ENCODE assay signal across 9 cellular contexts in genomic region chr1:91885716-91886506, GRCh38. TPM values are rescaled to one million over a fixed set of nuclear protein-coding genes. Genes with fewer than 3 reads are reported as not detected.
DNase-seq lines count a peak whose midpoint lies in the region; ATAC-seq, FAIRE-seq and TF ChIP-seq lines count a peak whose summit lies in the region.
"Had no signal": no experiment of that assay in that cellular context is flagged by ENCODE, and none has a peak within 500 bp of the region (broad histone marks: within the 10 kb centered on the region; RNA-seq: fewer than 3 reads in every experiment).

TSS of gene TGFBR3 (minus strand) at chr1:91886151. CDS start at chr1:91861531, 24,620 bp downstream.

- peak within 1 kb of the TSS; percentile 89 for H2AFZ ChIP-seq in endothelial cell of umbilical vein (ENCODE audit: low read depth, low read length)

- no peaks in the 10 kb centered on the region for H3K9me3 ChIP-seq in BLaER1 treated with 17β-estradiol and CSF1 and Interleukin-3, amounts not matched to agents 10 nM and 100 nM (replicated peaks in 1 of 11)
- H3K9me3 ChIP-seq in endothelial cell of umbilical vein (replicated peaks; ENCODE audit: control insufficient read depth, insufficient read depth, low read length) = no peaks in the 10 kb centered on the region
- H3K9me3 ChIP-seq in mononuclear cell (ENCODE audit: low read depth, low read length) = no peaks in the 10 kb centered on the region

- ATAC-seq in GM19328 (IDR thresholded peaks at IDR 0.05; ENCODE audit: unreplicated experiment) (peak; percentile 67), HG03520 (IDR thresholded peaks at IDR 0.05; ENCODE audit: unreplicated experiment) (peak; percentile 61)

- intact Hi-C loops in endothelial cell of umbilical vein (cut with micrococcal nuclease) = loop anchor here (1.0 to 5.0 kb wide), 8 partner anchors 27 to 373 kb away; no protein-coding TSS in a partner anchor

- peak within 1 kb of the TSS; percentile 95 to 100 (median 99) for H3K4me2 ChIP-seq in BLaER1 treated with 17β-estradiol and CSF1 and Interleukin-3, amounts not matched to agents 10 nM and 100 nM
- H3K4me2 ChIP-seq in endothelial cell of umbilical vein (ENCODE audit: insufficient read depth, low read length) = peak within 1 kb of the TSS; percentile 91

- peak within 1 kb of the TSS; percentile 75 to 90 (median 79) for H3K4me3 ChIP-seq in BLaER1 treated with 17β-estradiol and CSF1 and Interleukin-3, amounts not matched to agents 10 nM and 100 nM
- peak within 1 kb of the TSS; percentile 66 to 96 (median 88) for H3K4me3 ChIP-seq in endothelial cell of umbilical vein (replicated peaks in 1 of 3; ENCODE audit: insufficient read depth in 1 of 3, low read depth in 1 of 3, low read length in 3 of 3)
- peak within 1 kb of the TSS; percentile 60 for H3K4me3 ChIP-seq in mononuclear cell (ENCODE audit: low read length)

- dilution Hi-C loops in endothelial cell of umbilical vein (cut with MboI; ENCODE audit: extremely low pct_ligation_motif_present, low sequenced_read_pairs) = no loop called here

- H3K36me3 ChIP-seq in BLaER1 treated with 17β-estradiol and CSF1 and Interleukin-3, amounts not matched to agents 10 nM and 100 nM = no peaks in the 10 kb centered on the region
- H3K36me3 ChIP-seq in endothelial cell of umbilical vein (ENCODE audit: control insufficient read depth in 2 of 2, extremely low read depth in 1 of 2, insufficient read depth in 2 of 2, low read length in 2 of 2) = no peaks in the 10 kb centered on the region

- peaks cover 27 to 41% (median 34%) of the 10 kb centered on the region in 11 experiments for H3K27me3 ChIP-seq in BLaER1 treated with 17β-estradiol and CSF1 and Interleukin-3, amounts not matched to agents 10 nM and 100 nM
- no peaks in the 10 kb centered on the region for H3K27me3 ChIP-seq in endothelial cell of umbilical vein (ENCODE audit: control insufficient read depth in 2 of 2, insufficient read depth in 2 of 2, low read length in 2 of 2)
- H3K27me3 ChIP-seq in mononuclear cell (ENCODE audit: insufficient read depth, low read length) = peaks cover 44% of the 10 kb centered on the region

- no TSS peak for BruUV-seq in endothelial cell of umbilical vein (replicated peaks; lab: Mats Ljungman, UMichigan)

- H3K27ac ChIP-seq in BLaER1 treated with 17β-estradiol and CSF1 and Interleukin-3, amounts not matched to agents 10 nM and 100 nM = peak within 1 kb of the TSS in 10 of 11 experiments; percentile 18 to 73 (median 58); a peak in 18 of 22 replicates
- peak within 1 kb of the TSS; percentile 71 for H3K27ac ChIP-seq in endothelial cell of umbilical vein (ENCODE audit: insufficient read depth, low read depth, low read length)

- TF ChIP-seq CTCF in endothelial cell of umbilical vein (IDR thresholded peaks at IDR 0.05; ENCODE audit: extremely low read depth in 1 of 2, insufficient read depth in 1 of 2, low read depth in 1 of 2, low read length in 2 of 2) = peak; percentile 34 to 59

- H4K20me1 ChIP-seq in BLaER1 treated with 17β-estradiol and CSF1 and Interleukin-3, amounts not matched to agents 10 nM and 100 nM = peaks cover 0 to 7% (median 0%) of the 10 kb centered on the region in 11 experiments; a peak in 2 of 22 replicates
- H4K20me1 ChIP-seq in endothelial cell of umbilical vein (replicated peaks; ENCODE audit: control insufficient read depth, extremely low read depth, insufficient read depth, low read length) = no peaks in the 10 kb centered on the region

- POLR2A ChIA-PET in endothelial cell of umbilical vein (lab: Charles Lee) = interaction anchor here (0.7 to 1.0 kb wide), 2 partner anchors 35 to 43 kb away, joined by 3 to 4 read pairs; no protein-coding TSS in a partner anchor

- peak; percentile 78 for TF ChIP-seq POLR2A in endothelial cell of umbilical vein (IDR thresholded peaks at IDR 0.05; ENCODE audit: low read depth, low read length)

- DNase-seq in NOMO-1 treated with DMSO at 0.1 percent for 48 hours (lab: John Stamatoyannopoulos, UW; ENCODE audit: unreplicated experiment) = peak; percentile 55
- DNase-seq in activated T-cell treated with anti-CD3 and anti-CD28 coated beads for 24 hours (ENCODE audit: low read depth) = peak; percentile 67
- DNase-seq in endothelial cell of umbilical vein (ENCODE audit: low read depth, low spot score) = peak; percentile 93
- peak; percentile 71 to 74 for DNase-seq in stimulated activated CD8-positive, alpha-beta memory T cell treated with anti-CD3 and anti-CD28 coated beads, Interleukin-2, amount 100 ng/mL, for 48 hours (ENCODE audit: low read depth in 2 of 2)

- peaks cover 12 to 35% (median 20%) of the 10 kb centered on the region in 10 experiments; a peak in 19 of 20 replicates for H3K4me1 ChIP-seq in BLaER1 treated with 17β-estradiol and CSF1 and Interleukin-3, amounts not matched to agents 10 nM and 100 nM
- peaks cover 14% of the 10 kb centered on the region for H3K4me1 ChIP-seq in endothelial cell of umbilical vein (ENCODE audit: control insufficient read depth, extremely low read depth, insufficient read depth, low read length)
- peaks cover 20% of the 10 kb centered on the region for H3K4me1 ChIP-seq in mononuclear cell (ENCODE audit: insufficient read depth, low read length)

- CTCF ChIA-PET in endothelial cell of umbilical vein (lab: Charles Lee) = interaction anchor here (0.7 to 4.9 kb wide), 24 partner anchors 14 to 406 kb away, joined by 3 to 86 read pairs (median 4); partner anchors contain the start of gene CDC7

- peak; percentile 90 for FAIRE-seq in endothelial cell of umbilical vein (lab: Jason Lieb, UNC)
- FAIRE-seq: colon had no signal

- peak within 1 kb of the TSS; percentile 69 to 85 (median 75) for H3K9ac ChIP-seq in BLaER1 treated with 17β-estradiol and CSF1 and Interleukin-3, amounts not matched to agents 10 nM and 100 nM
- H3K9ac ChIP-seq in endothelial cell of umbilical vein (replicated peaks; ENCODE audit: extremely low read depth, insufficient read depth, low read length) = peak within 1 kb of the TSS; percentile 66

- H3K79me2 ChIP-seq in endothelial cell of umbilical vein (ENCODE audit: control insufficient read depth, insufficient read depth, low read length) = no peaks in the 10 kb centered on the region

- no peaks in the 10 kb centered on the region for H3K9me1 ChIP-seq in endothelial cell of umbilical vein (replicated peaks; ENCODE audit: control insufficient read depth, extremely low read depth, insufficient read depth, low read length)

TF ChIP-seq in endothelial cell of umbilical vein, 7 proteins besides CTCF, POLR2A, EP300 and RAD21:
- TF ChIP-seq POLR2AphosphoS5 (IDR thresholded peaks at IDR 0.05; ENCODE audit: insufficient read depth, low read depth, low read length) = peak; percentile 72
- TF ChIP-seq MYC (IDR thresholded peaks at IDR 0.05; ENCODE audit: low read depth, low read length) = no peak

RNA-seq across cellular contexts. Expression of gene TGFBR3, which starts in this region (rescaled TPM):
- total RNA-seq in endothelial cell of umbilical vein (10.5 and 13.4 TPM in 2 replicates), mononuclear cell (40.8 TPM)
- polyA plus RNA-seq in endothelial cell of umbilical vein = 7.2 and 8.0 TPM in 2 replicates
- 4.8 and 5.2 TPM in 2 replicates for polyA plus RNA-seq in endothelial cell of umbilical vein (2011; cell fraction: cytosol; rRNA removed)
- polyA plus RNA-seq in endothelial cell of umbilical vein (2011; cell fraction: nucleus; rRNA removed) = 10.3 and 12.1 TPM in 2 replicates
- polyA plus RNA-seq in endothelial cell of umbilical vein (2012) = 7.4 and 7.5 TPM in 2 replicates
- polyA minus RNA-seq in endothelial cell of umbilical vein = 32.5 and 37.8 TPM in 2 replicates
- polyA minus RNA-seq in endothelial cell of umbilical vein (2011; cell fraction: cytosol; rRNA and poly(A)+ RNA removed) = 26.7 TPM
- 33.4 and 41.6 TPM in 2 replicates for polyA minus RNA-seq in endothelial cell of umbilical vein (2011; cell fraction: nucleus; rRNA and poly(A)+ RNA removed)

Comparison
In these comparisons a context has a peak if more than half of its experiments do, and no peak if none do; other contexts are left out.
1. Peak in every context shown above with its lines: DNase-seq, ATAC-seq, H3K4me3 ChIP-seq and H3K27ac ChIP-seq.